ENCODE assay signal across 11 cellular contexts in the genomic region with DNA sequence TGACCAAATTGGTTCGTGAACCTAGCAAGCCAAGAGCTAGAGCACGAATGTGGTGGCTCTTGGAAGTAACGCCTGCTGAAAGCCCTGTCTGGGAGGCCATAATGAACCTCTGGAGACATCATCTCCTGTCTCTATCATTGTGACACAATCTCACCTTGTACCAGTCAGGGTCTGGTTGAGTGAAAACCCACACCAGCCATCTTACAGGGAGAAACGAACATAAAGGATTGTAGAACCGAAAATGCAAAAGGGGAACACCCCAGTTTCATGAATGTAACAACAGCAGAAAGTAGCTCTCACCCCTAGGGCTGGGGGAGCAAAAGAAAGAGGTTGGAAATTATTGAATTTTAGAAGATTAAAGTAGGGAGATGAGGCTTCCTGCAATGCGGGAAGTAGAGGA. TPM values are rescaled to one million over a fixed set of nuclear protein-coding genes. Genes with fewer than 3 reads are reported as not detected.
DNase-seq lines count a peak whose midpoint lies in the region; ATAC-seq and TF ChIP-seq lines count a peak whose summit lies in the region.
"Had no signal": no experiment of that assay in that cellular context is flagged by ENCODE, and none has a peak within 500 bp of the region (broad histone marks: within the 10 kb centered on the region; RNA-seq: fewer than 3 reads in every experiment).

No MANE protein-coding gene starts in this region.

- no peaks in the 10 kb centered on the region for H3K27me3 Mint-ChIP-seq in activated naive CD8-positive, alpha-beta T cell treated with anti-CD3 and anti-CD28 coated beads for 36 hours

- H3K9me3 Mint-ChIP-seq in activated naive CD8-positive, alpha-beta T cell treated with anti-CD3 and anti-CD28 coated beads for 36 hours = peaks cover 3% of the 10 kb centered on the region

- no peak for TF ChIP-seq CTCF in GM10266 (IDR thresholded peaks at IDR 0.05; ENCODE audit: control insufficient read depth, insufficient read depth, low read depth, missing control alignments)
- TF ChIP-seq CTCF in dorsolateral prefrontal cortex (IDR thresholded peaks at IDR 0.05 in 54 of 56, conservative IDR thresholded peaks at IDR 0.05 in 2 of 56; ENCODE audit: low read depth in 1 of 56, partially characterized antibody in 56 of 56) = no peak

- peaks cover 48% of the 10 kb centered on the region for H3K4me1 Mint-ChIP-seq in activated naive CD8-positive, alpha-beta T cell treated with anti-CD3 and anti-CD28 coated beads for 36 hours

- H3K27ac ChIP-seq in dorsolateral prefrontal cortex = no peak overlapping the region
- H3K27ac ChIP-seq: brain microvascular endothelial cell had no signal

- DNase-seq in GM10266 (ENCODE audit: extremely low spot score) (peak; percentile 51), NOMO-1 treated with dmso at 0.1 percent for 144 hours (lab: John Stamatoyannopoulos, UW; ENCODE audit: unreplicated experiment) (peak; percentile 54), HuH-7 (ENCODE audit: low spot score) (no peak), NCI-H345 (lab: John Stamatoyannopoulos, UW) (no peak), dorsolateral prefrontal cortex (no peak)
- DNase-seq in activated naive CD8-positive, alpha-beta T cell treated with anti-CD3 and anti-CD28 coated beads for 36 hours = no peak
- DNase-seq: brain microvascular endothelial cell, foreskin melanocyte had no signal

- H3K4me3 Mint-ChIP-seq in activated naive CD8-positive, alpha-beta T cell treated with anti-CD3 and anti-CD28 coated beads for 36 hours = no peak overlapping the region
- H3K4me3 Mint-ChIP-seq: type B pancreatic cell had no signal

- intact Hi-C loops in dorsolateral prefrontal cortex (cut with DNase I) = no loop called here

- peak; percentile 80 for ATAC-seq in GM19452 (IDR thresholded peaks at IDR 0.05; ENCODE audit: unreplicated experiment)
- peak; percentile 88 for ATAC-seq in HG02981 (IDR thresholded peaks at IDR 0.05; ENCODE audit: unreplicated experiment)

- H3K36me3 Mint-ChIP-seq in activated naive CD8-positive, alpha-beta T cell treated with anti-CD3 and anti-CD28 coated beads for 36 hours = peaks cover under 1% of the 10 kb centered on the region
- H3K36me3 Mint-ChIP-seq: type B pancreatic cell had no signal

- no peak overlapping the region for H3K4me3 ChIP-seq in dorsolateral prefrontal cortex

- no peaks in the 10 kb centered on the region for H3K27me3 ChIP-seq in dorsolateral prefrontal cortex
- H3K27me3 ChIP-seq: brain microvascular endothelial cell had no signal

- no peak overlapping the region for H3K27ac Mint-ChIP-seq in activated naive CD8-positive, alpha-beta T cell treated with anti-CD3 and anti-CD28 coated beads for 36 hours
- H3K27ac Mint-ChIP-seq: type B pancreatic cell had no signal

RNA-seq across cellular contexts. Expression of a gene that starts 50.9 kb away (rescaled TPM):
- total RNA-seq in activated naive CD8-positive, alpha-beta T cell treated with anti-CD3 and anti-CD28 coated beads for 36 hours = 10 to 100 TPM; 55.5 to 56.1 TPM
- total RNA-seq in dorsolateral prefrontal cortex = 100 to 1,000 TPM in 7 of 120 experiments, 10 to 100 TPM in 113; 52.3 to 121 (median 75.3) TPM

Comparison
In these comparisons a context has a peak if more than half of its experiments do, and no peak if none do; other contexts are left out.
1. DNase-seq: peak in GM10266 (single experiment) and NOMO-1 treated with dmso at 0.1 percent for 144 hours (single experiment); none in activated naive CD8-positive, alpha-beta T cell treated with anti-CD3 and anti-CD28 coated beads for 36 hours (single experiment), HuH-7 (single experiment), NCI-H345 (single experiment) and dorsolateral prefrontal cortex (0 of 10).